11 cellular contexts compared by ENCODE assay signal in genomic region chr11:86460461-86461404, GRCh38.
DNase-seq lines count a peak whose midpoint lies in the region; ATAC-seq and TF ChIP-seq lines count a peak whose summit lies in the region.
"Had no signal": no experiment of that assay in that cellular context is flagged by ENCODE, and none has a peak within 500 bp of the region (broad histone marks: within the 10 kb centered on the region; RNA-seq: fewer than 3 reads in every experiment).

No MANE protein-coding gene starts in this region.

- peaks cover 26% of the 10 kb centered on the region for H3K4me1 Mint-ChIP-seq in MCF 10A (ENCODE audit: insufficient read depth, unreplicated experiment)
- H3K4me1 Mint-ChIP-seq in activated T-helper 17 cell treated with anti-CD3 and anti-CD28 coated beads, Interleukin-2, amount 50 U/mL, for 72 hours, result peaks cover 7% of the 10 kb centered on the region

- H3K36me3 Mint-ChIP-seq in MCF 10A (ENCODE audit: insufficient read depth, unreplicated experiment), result no peaks in the 10 kb centered on the region
- H3K36me3 Mint-ChIP-seq in activated T-helper 17 cell treated with anti-CD3 and anti-CD28 coated beads, Interleukin-2, amount 50 U/mL, for 72 hours (ENCODE audit: low read depth), result no peaks in the 10 kb centered on the region

- no peaks in the 10 kb centered on the region for H4K20me1 ChIP-seq in MM.1S (ENCODE audit: insufficient read depth, low read length)

- H3K9me3 ChIP-seq in breast epithelium, result no peaks in the 10 kb centered on the region
- H3K9me3 ChIP-seq in thyroid gland, result no peaks in the 10 kb centered on the region
- H3K9me3 ChIP-seq in MM.1S (replicated peaks; ENCODE audit: insufficient read depth, low read length), result no peaks in the 10 kb centered on the region

- H3K4me3 ChIP-seq in breast epithelium, result no peak overlapping the region
- no peak overlapping the region for H3K4me3 ChIP-seq in thyroid gland (replicated peaks in 1 of 3)
- no peak overlapping the region for H3K4me3 ChIP-seq in MM.1S (ENCODE audit: low read length)
- H3K4me3 ChIP-seq: hepatocyte had no signal

- H3K9ac ChIP-seq in MM.1S (ENCODE audit: low read length), result no peak overlapping the region

- H3K4me3 Mint-ChIP-seq in MCF 10A (ENCODE audit: unreplicated experiment), result no peak overlapping the region
- H3K4me3 Mint-ChIP-seq in activated T-helper 17 cell treated with anti-CD3 and anti-CD28 coated beads, Interleukin-2, amount 50 U/mL, for 72 hours, result no peak overlapping the region
- H3K4me3 Mint-ChIP-seq: stimulated activated naive CD8-positive, alpha-beta T cell treated with anti-CD3 and anti-CD28 coated beads, Interleukin-15, Interleukin-2, amounts not matched to agents 100 ng/mL and 50 ng/mL, for 24 hours had no signal

- TF ChIP-seq CTCF in breast epithelium (IDR thresholded peaks at IDR 0.05) (no peak), MCF 10A (IDR thresholded peaks at IDR 0.05; ENCODE audit: unreplicated experiment) (no peak), thyroid gland (IDR thresholded peaks at IDR 0.05) (no peak), MM.1S (IDR thresholded peaks at IDR 0.05; ENCODE audit: low read length) (no peak)

- H3K27me3 ChIP-seq in breast epithelium, result no peaks in the 10 kb centered on the region
- H3K27me3 ChIP-seq in thyroid gland, result no peaks in the 10 kb centered on the region
- no peaks in the 10 kb centered on the region for H3K27me3 ChIP-seq in MM.1S (replicated peaks; ENCODE audit: insufficient read depth, low read length)
- H3K27me3 ChIP-seq: hepatocyte had no signal

- H3K9me3 Mint-ChIP-seq in MCF 10A (ENCODE audit: unreplicated experiment), result no peaks in the 10 kb centered on the region
- no peaks in the 10 kb centered on the region for H3K9me3 Mint-ChIP-seq in activated T-helper 17 cell treated with anti-CD3 and anti-CD28 coated beads, Interleukin-2, amount 50 U/mL, for 72 hours
- H3K9me3 Mint-ChIP-seq: stimulated activated naive CD8-positive, alpha-beta T cell treated with anti-CD3 and anti-CD28 coated beads, Interleukin-15, Interleukin-2, amounts not matched to agents 100 ng/mL and 50 ng/mL, for 24 hours had no signal

- intact Hi-C loops in breast epithelium (cut with DNase I; ENCODE audit: low total_unique reads), result no loop called here
- intact Hi-C loops in MCF 10A (cut with micrococcal nuclease), result loop anchor here (1.0 to 2.0 kb wide), 2 partner anchors 64 to 358 kb away; no protein-coding TSS in a partner anchor
- intact Hi-C loops in thyroid gland (cut with DNase I), result loop anchor here (10.0 kb wide), 1 partner anchor 124 kb away; no protein-coding TSS in a partner anchor

- WGBS in thyroid gland, 2 donors, result 78 to 80% methylated on average over 9 of the region's 9 CpGs

- H3K27ac ChIP-seq in breast epithelium, result peak overlapping the region; percentile 9 to 85
- H3K27ac ChIP-seq in thyroid gland, result peak overlapping the region; percentile 47 to 94 (median 81)
- no peak overlapping the region for H3K27ac ChIP-seq in MM.1S (ENCODE audit: low read length)
- H3K27ac ChIP-seq: hepatocyte had no signal

- H3K79me2 ChIP-seq in MM.1S (ENCODE audit: low read length), result no peaks in the 10 kb centered on the region
- H3K79me2 ChIP-seq: hepatocyte had no signal

- H3K27ac Mint-ChIP-seq in MCF 10A (ENCODE audit: low read depth, unreplicated experiment), result no peak overlapping the region
- H3K27ac Mint-ChIP-seq in activated T-helper 17 cell treated with anti-CD3 and anti-CD28 coated beads, Interleukin-2, amount 50 U/mL, for 72 hours, result no peak overlapping the region
- H3K27ac Mint-ChIP-seq: stimulated activated naive CD8-positive, alpha-beta T cell treated with anti-CD3 and anti-CD28 coated beads, Interleukin-15, Interleukin-2, amounts not matched to agents 100 ng/mL and 50 ng/mL, for 24 hours had no signal

- no peak overlapping the region for H3K4me2 ChIP-seq in MM.1S (ENCODE audit: low read depth, low read length)
- H3K4me2 ChIP-seq: hepatocyte had no signal

- DNase-seq in breast epithelium (ENCODE audit: low spot score in 2 of 2) (no peak), MCF 10A (ENCODE audit: unreplicated experiment) (no peak), kidney glomerular epithelial cell (lab: John Stamatoyannopoulos, UW) (peak; percentile 70), thyroid gland (no peak), MM.1S (no peak)
- DNase-seq: AML-193 had no signal

- POLR2A ChIA-PET in MCF 10A (lab: Yijun Ruan, JAX), result interaction anchor here (0.8 kb wide), 1 partner anchor 63 kb away, joined by 4 read pairs; no protein-coding TSS in a partner anchor

- peaks cover 0 to 10% of the 10 kb centered on the region in 2 donors for H3K4me1 ChIP-seq in breast epithelium
- peaks cover 15 to 62% of the 10 kb centered on the region in 2 donors for H3K4me1 ChIP-seq in thyroid gland
- no peaks in the 10 kb centered on the region for H3K4me1 ChIP-seq in MM.1S (ENCODE audit: low read length)

- no peaks in the 10 kb centered on the region for H3K36me3 ChIP-seq in breast epithelium
- no peaks in the 10 kb centered on the region for H3K36me3 ChIP-seq in thyroid gland
- no peaks in the 10 kb centered on the region for H3K36me3 ChIP-seq in MM.1S (replicated peaks; ENCODE audit: insufficient read depth, low read length)

- peak; percentile 76 for ATAC-seq in activated T-helper 17 cell treated with anti-CD3 and anti-CD28 coated beads, Interleukin-2, amount 50 U/mL, for 72 hours (replicated peaks)
- no peak for ATAC-seq in GM18502 (IDR thresholded peaks at IDR 0.05; ENCODE audit: poor library complexity, unreplicated experiment)
- ATAC-seq in HG02623 (IDR thresholded peaks at IDR 0.05; ENCODE audit: unreplicated experiment), result no peak

- TF ChIP-seq POLR2A in breast epithelium (IDR thresholded peaks at IDR 0.05), result no peak
- no peak for TF ChIP-seq POLR2A in thyroid gland (IDR thresholded peaks at IDR 0.05)

- H2AFZ ChIP-seq in MM.1S (ENCODE audit: low read length), result no peak overlapping the region
- H2AFZ ChIP-seq: hepatocyte had no signal

- CTCF ChIA-PET in MCF 10A (lab: Yijun Ruan, JAX), result interaction anchor here (0.5 to 2.1 kb wide), 11 partner anchors 11 to 1444 kb away, joined by 3 to 11 read pairs (median 3); no protein-coding TSS in a partner anchor

- H3K9me2 ChIP-seq in MM.1S (replicated peaks; ENCODE audit: insufficient read depth, low read length), result no peaks in the 10 kb centered on the region

- H3K27me3 Mint-ChIP-seq in MCF 10A (ENCODE audit: insufficient read depth, unreplicated experiment), result no peaks in the 10 kb centered on the region
- no peaks in the 10 kb centered on the region for H3K27me3 Mint-ChIP-seq in activated T-helper 17 cell treated with anti-CD3 and anti-CD28 coated beads, Interleukin-2, amount 50 U/mL, for 72 hours
- H3K27me3 Mint-ChIP-seq: stimulated activated naive CD8-positive, alpha-beta T cell treated with anti-CD3 and anti-CD28 coated beads, Interleukin-15, Interleukin-2, amounts not matched to agents 100 ng/mL and 50 ng/mL, for 24 hours had no signal

- no peaks in the 10 kb centered on the region for H3F3A ChIP-seq in MM.1S (ENCODE audit: insufficient read depth, low read length)

- no TSS peak for BruUV-seq in MCF 10A (replicated peaks; lab: Mats Ljungman, UMichigan)
